16 cellular contexts compared by ENCODE assay signal in genomic region chr11:77143405-77144020, GRCh38. TPM values are rescaled to one million over a fixed set of nuclear protein-coding genes. Genes with fewer than 3 reads are reported as not detected.
DNase-seq lines count a peak whose midpoint lies in the region; ATAC-seq and TF ChIP-seq lines count a peak whose summit lies in the region.
"Had no signal": no experiment of that assay in that cellular context is flagged by ENCODE, and none has a peak within 500 bp of the region (broad histone marks: within the 10 kb centered on the region; RNA-seq: fewer than 3 reads in every experiment).

No MANE protein-coding gene starts in this region.

- peaks cover 6 to 28% (median 11%) of the 10 kb centered on the region in 4 donors for H3K4me1 Mint-ChIP-seq in CD4-positive, CD25-positive, alpha-beta regulatory T cell
- H3K4me1 Mint-ChIP-seq in effector memory CD8-positive, alpha-beta T cell (ENCODE audit: low read depth in 2 of 2), result peaks cover 23 to 28% of the 10 kb centered on the region in 2 donors
- peaks cover 10% of the 10 kb centered on the region for H3K4me1 Mint-ChIP-seq in activated CD4-positive, alpha-beta memory T cell treated with anti-CD3 and anti-CD28 coated beads for 36 hours (ENCODE audit: low read depth)

- peaks cover 12% of the 10 kb centered on the region for H3K4me1 ChIP-seq in CD4-positive, CD25-positive, alpha-beta regulatory T cell (ENCODE audit: control insufficient read depth, insufficient read depth, low read length, poor library complexity, severe bottlenecking)
- H3K4me1 ChIP-seq in OCI-LY3 (ENCODE audit: low read length), result peaks cover 34% of the 10 kb centered on the region
- peaks cover 4 to 11% of the 10 kb centered on the region in 2 donors for H3K4me1 ChIP-seq in neuronal stem cell (ENCODE audit: control insufficient read depth in 2 of 2, insufficient read depth in 1 of 2, low read depth in 1 of 2, low read length in 2 of 2)
- H3K4me1 ChIP-seq: HAP-1 had no signal

- peak overlapping the region; percentile 67 for H2BK5ac ChIP-seq in neuronal stem cell (ENCODE audit: low read length)

- no peak overlapping the region for H2BK12ac ChIP-seq in neuronal stem cell (ENCODE audit: low read length)

- no peaks in the 10 kb centered on the region for H4K20me1 ChIP-seq in OCI-LY3 (ENCODE audit: insufficient read depth, low read length)

- no peak overlapping the region for H3K27ac ChIP-seq in CD4-positive, CD25-positive, alpha-beta regulatory T cell (ENCODE audit: insufficient read depth, low read length, poor library complexity, severe bottlenecking)
- H3K27ac ChIP-seq in OCI-LY3 (ENCODE audit: low read length), result no peak overlapping the region
- H3K27ac ChIP-seq in neuronal stem cell (replicated peaks; ENCODE audit: low read length), result no peak overlapping the region
- H3K27ac ChIP-seq: A549 had no signal

- no peaks in the 10 kb centered on the region for H3K79me2 ChIP-seq in OCI-LY3 (ENCODE audit: low read length)

- H3K4me3 ChIP-seq in CD4-positive, CD25-positive, alpha-beta regulatory T cell (ENCODE audit: low read depth, low read length), result no peak overlapping the region
- H3K4me3 ChIP-seq in OCI-LY3 (ENCODE audit: low read length), result no peak overlapping the region
- no peak overlapping the region for H3K4me3 ChIP-seq in neuronal stem cell (ENCODE audit: low read length in 2 of 2)
- H3K4me3 ChIP-seq: A549, HAP-1 had no signal

- no peak overlapping the region for H2AK5ac ChIP-seq in neuronal stem cell (ENCODE audit: low read depth, low read length)

- no peaks in the 10 kb centered on the region for H3K9me3 Mint-ChIP-seq in CD4-positive, CD25-positive, alpha-beta regulatory T cell
- no peaks in the 10 kb centered on the region for H3K9me3 Mint-ChIP-seq in effector memory CD8-positive, alpha-beta T cell
- H3K9me3 Mint-ChIP-seq in activated CD4-positive, alpha-beta memory T cell treated with anti-CD3 and anti-CD28 coated beads for 36 hours, result no peaks in the 10 kb centered on the region
- H3K9me3 Mint-ChIP-seq: CD14-positive monocyte had no signal

- H3K36me3 ChIP-seq in CD4-positive, CD25-positive, alpha-beta regulatory T cell (ENCODE audit: control insufficient read depth, insufficient read depth, low read length), result no peaks in the 10 kb centered on the region
- H3K36me3 ChIP-seq in OCI-LY3 (replicated peaks; ENCODE audit: low read depth, low read length) (no peaks in the 10 kb centered on the region), neuronal stem cell (replicated peaks in 1 of 2; ENCODE audit: control insufficient read depth in 2 of 2, insufficient read depth in 2 of 2, low read length in 2 of 2) (no peaks in the 10 kb centered on the region)
- H3K36me3 ChIP-seq: BE2C, HAP-1 had no signal

- no peak for TF ChIP-seq CTCF in OCI-LY3 (IDR thresholded peaks at IDR 0.05; ENCODE audit: low read depth, low read length)

- peaks cover 8% of the 10 kb centered on the region for H3K27me3 Mint-ChIP-seq in CD4-positive, CD25-positive, alpha-beta regulatory T cell
- peaks cover 0 to 16% of the 10 kb centered on the region in 2 donors for H3K27me3 Mint-ChIP-seq in effector memory CD8-positive, alpha-beta T cell
- H3K27me3 Mint-ChIP-seq in activated CD4-positive, alpha-beta memory T cell treated with anti-CD3 and anti-CD28 coated beads for 36 hours, result peaks cover 7% of the 10 kb centered on the region

- H3K9me3 ChIP-seq in CD4-positive, CD25-positive, alpha-beta regulatory T cell (ENCODE audit: control insufficient read depth in 2 of 2, low read length in 2 of 2), result no peaks in the 10 kb centered on the region
- no peaks in the 10 kb centered on the region for H3K9me3 ChIP-seq in OCI-LY3 (ENCODE audit: insufficient read depth, low read length)
- H3K9me3 ChIP-seq in neuronal stem cell (replicated peaks in 1 of 2; ENCODE audit: control insufficient read depth in 2 of 2, insufficient read depth in 1 of 2, low read depth in 1 of 2, low read length in 2 of 2), result no peaks in the 10 kb centered on the region
- H3K9me3 ChIP-seq: A549, BE2C, HAP-1 had no signal

- WGBS in neuronal stem cell (ENCODE audit: extremely low coverage in 2 of 2, insufficient read length in 2 of 2, insufficient replicate concordance in 1 of 2), 2 donors, result no CpG with 5 or more reads among the region's 8 CpGs

- intact Hi-C loops in activated CD4-positive, alpha-beta memory T cell treated with anti-CD3 and anti-CD28 coated beads for 36 hours (cut with micrococcal nuclease), result no loop called here

- H3K23ac ChIP-seq in neuronal stem cell (ENCODE audit: low read depth, low read length, poor library complexity), result no peak overlapping the region

- H3K27ac Mint-ChIP-seq in CD4-positive, CD25-positive, alpha-beta regulatory T cell, result peak overlapping the region; percentile 2 to 74 (median 54)
- H3K27ac Mint-ChIP-seq in effector memory CD8-positive, alpha-beta T cell, result peak overlapping the region; percentile 31 to 39
- H3K27ac Mint-ChIP-seq in activated CD4-positive, alpha-beta memory T cell treated with anti-CD3 and anti-CD28 coated beads for 36 hours, result no peak overlapping the region
- H3K27ac Mint-ChIP-seq: CD14-positive monocyte had no signal

- DNase-seq in CD4-positive, CD25-positive, alpha-beta regulatory T cell, result no peak
- DNase-seq in effector memory CD8-positive, alpha-beta T cell, result no peak
- DNase-seq in neuronal stem cell (ENCODE audit: low spot score), result no peak
- no peak for DNase-seq in NCI-H526 (lab: John Stamatoyannopoulos, UW)
- no peak for DNase-seq in activated CD4-positive, alpha-beta memory T cell treated with anti-CD3 and anti-CD28 coated beads for 36 hours
- DNase-seq: BE2C, DMS53, GF-D8, GOT3 had no signal

- H2BK120ac ChIP-seq in neuronal stem cell (ENCODE audit: low read depth, low read length), result no peak overlapping the region

- H3K27me3 ChIP-seq in CD4-positive, CD25-positive, alpha-beta regulatory T cell (ENCODE audit: control insufficient read depth, insufficient read depth, low read length), result no peaks in the 10 kb centered on the region
- H3K27me3 ChIP-seq in OCI-LY3 (ENCODE audit: low read depth, low read length) (no peaks in the 10 kb centered on the region), neuronal stem cell (ENCODE audit: control insufficient read depth in 3 of 3, insufficient read depth in 3 of 3, low read depth in 1 of 3, low read length in 3 of 3) (peaks cover 0 to 47% (median 0%) of the 10 kb centered on the region in 3 experiments)
- H3K27me3 ChIP-seq: BE2C had no signal

- H3K14ac ChIP-seq in neuronal stem cell (ENCODE audit: low read length), result no peak overlapping the region

- no peak for ATAC-seq in CD4-positive, CD25-positive, alpha-beta regulatory T cell (ENCODE audit: low read depth in 2 of 2)
- ATAC-seq in effector memory CD8-positive, alpha-beta T cell (replicated peaks), result no peak
- no peak for ATAC-seq in GM18870 (IDR thresholded peaks at IDR 0.05; ENCODE audit: unreplicated experiment)
- ATAC-seq: A549, HepG2 had no signal

- H3K36me3 Mint-ChIP-seq in CD4-positive, CD25-positive, alpha-beta regulatory T cell, result no peaks in the 10 kb centered on the region
- H3K36me3 Mint-ChIP-seq in effector memory CD8-positive, alpha-beta T cell (ENCODE audit: insufficient read depth), result peaks cover 7% of the 10 kb centered on the region
- no peaks in the 10 kb centered on the region for H3K36me3 Mint-ChIP-seq in activated CD4-positive, alpha-beta memory T cell treated with anti-CD3 and anti-CD28 coated beads for 36 hours

- CTCF ChIA-PET in activated CD4-positive, alpha-beta memory T cell treated with anti-CD3 and anti-CD28 coated beads for 36 hours (lab: Charles Lee), result no interaction called here

- H3K4ac ChIP-seq in neuronal stem cell (ENCODE audit: low read length), result no peak overlapping the region

- no peak overlapping the region for H3K4me3 Mint-ChIP-seq in CD4-positive, CD25-positive, alpha-beta regulatory T cell
- H3K4me3 Mint-ChIP-seq in effector memory CD8-positive, alpha-beta T cell, result no peak overlapping the region
- H3K4me3 Mint-ChIP-seq in activated CD4-positive, alpha-beta memory T cell treated with anti-CD3 and anti-CD28 coated beads for 36 hours, result no peak overlapping the region
- H3K4me3 Mint-ChIP-seq: CD14-positive monocyte had no signal

- peak overlapping the region; percentile 15 for H3K18ac ChIP-seq in neuronal stem cell (ENCODE audit: low read length)

- H3K9ac ChIP-seq in OCI-LY3 (ENCODE audit: low read length), result no peak overlapping the region; the same call in 1 of the 2 replicates
- no peak overlapping the region for H3K9ac ChIP-seq in neuronal stem cell (ENCODE audit: low read depth, low read length, poor library complexity)

- no peak overlapping the region for H2BK15ac ChIP-seq in neuronal stem cell (ENCODE audit: low read length)

- no peak overlapping the region for H4K8ac ChIP-seq in neuronal stem cell (ENCODE audit: low read depth, low read length)

- POLR2A ChIA-PET in activated CD4-positive, alpha-beta memory T cell treated with anti-CD3 and anti-CD28 coated beads for 36 hours (lab: Charles Lee), result no interaction called here

- peak overlapping the region; percentile 48 for H3K4me2 ChIP-seq in OCI-LY3 (ENCODE audit: low read length)
- H3K4me2 ChIP-seq in neuronal stem cell (ENCODE audit: insufficient read depth, low read length, poor library complexity, severe bottlenecking), result no peak overlapping the region
- H3K4me2 ChIP-seq: A549 had no signal

- H3K79me1 ChIP-seq in neuronal stem cell (ENCODE audit: low read depth, low read length), result no peaks in the 10 kb centered on the region

- H2AFZ ChIP-seq in OCI-LY3 (ENCODE audit: low read depth, low read length) (peak overlapping the region; percentile 35; the same call in 1 of the 2 replicates), neuronal stem cell (ENCODE audit: low read length) (no peak overlapping the region)

- no peak overlapping the region for H4K91ac ChIP-seq in neuronal stem cell (ENCODE audit: low read depth, low read length, poor library complexity)

RNA-seq across cellular contexts. Expression of gene MYO7A, which starts 15.5 kb away (rescaled TPM):
- 0.84 TPM for total RNA-seq in CD4-positive, CD25-positive, alpha-beta regulatory T cell
- under 1 TPM in 3 of 4 donors, not detected in 1; 0.12 to 0.22 (median 0.14) TPM for polyA plus RNA-seq in CD4-positive, CD25-positive, alpha-beta regulatory T cell
- 0.71 TPM for polyA plus RNA-seq in neuronal stem cell (2013, experiment 1 of 2)
- polyA plus RNA-seq in neuronal stem cell (2013, experiment 2 of 2), result 0.60 TPM
- under 1 TPM; 0.29 to 0.38 TPM for total RNA-seq in activated CD4-positive, alpha-beta memory T cell treated with anti-CD3 and anti-CD28 coated beads for 36 hours
- polyA plus RNA-seq: AG04450 had no signal

RNA-seq across cellular contexts. Expression of gene OMP, which starts 40.9 kb away (rescaled TPM):
- total RNA-seq in CD4-positive, CD25-positive, alpha-beta regulatory T cell, result not detected
- not detected for polyA plus RNA-seq in CD4-positive, CD25-positive, alpha-beta regulatory T cell
- polyA plus RNA-seq in neuronal stem cell (2013, experiment 1 of 2), result not detected
- not detected for polyA plus RNA-seq in neuronal stem cell (2013, experiment 2 of 2)
- not detected for total RNA-seq in activated CD4-positive, alpha-beta memory T cell treated with anti-CD3 and anti-CD28 coated beads for 36 hours
- total RNA-seq: HepG2 had no signal
- polyA plus RNA-seq: A549, AG04450, CD14-positive monocyte, HepG2 had no signal
